10 cellular contexts compared by ENCODE assay signal in the genomic region with DNA sequence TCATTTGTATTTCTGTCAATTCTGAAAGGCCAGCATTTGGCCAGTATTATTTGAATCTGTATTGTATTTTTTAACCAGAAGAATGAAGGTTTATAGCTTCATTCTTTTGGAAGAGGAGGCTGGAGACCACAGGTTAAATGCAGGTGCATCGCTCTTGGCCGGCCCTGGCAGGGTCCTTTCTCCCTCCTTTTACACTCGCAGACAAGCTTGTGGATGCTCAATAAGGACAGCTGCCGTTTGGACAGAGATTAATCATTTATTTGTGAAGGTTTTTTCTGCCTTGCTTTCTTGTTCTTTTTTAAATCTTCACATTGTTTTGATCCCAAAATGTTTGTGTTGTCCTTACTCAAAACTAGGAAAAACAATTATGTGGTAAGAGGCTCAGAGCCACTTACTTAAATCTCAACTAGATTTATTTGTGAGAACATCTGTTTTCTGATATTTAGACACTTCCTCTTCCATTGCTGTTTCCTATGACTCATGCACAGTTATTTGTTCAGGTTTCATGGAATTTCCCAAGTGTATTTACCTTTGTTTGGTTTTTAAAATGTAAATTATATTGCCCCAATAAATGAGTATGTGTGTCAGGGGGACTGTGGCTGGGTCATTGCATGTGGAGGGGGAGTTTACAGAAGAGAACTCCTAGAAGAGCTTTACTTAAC. TPM values are rescaled to one million over a fixed set of nuclear protein-coding genes. Genes with fewer than 3 reads are reported as not detected.
A peak's percentile ranks its signal among the peaks of the same experiment; 100 is the strongest.
DNase-seq lines count a peak whose midpoint lies in the region; TF ChIP-seq lines count a peak whose summit lies in the region.
"Had no signal": no experiment of that assay in that cellular context is flagged by ENCODE, and none has a peak within 500 bp of the region (broad histone marks: within the 10 kb centered on the region; RNA-seq: fewer than 3 reads in every experiment).

No MANE protein-coding gene starts in this region.

- peaks cover 54% of the 10 kb centered on the region for H3K36me3 ChIP-seq in SJCRH30
- H3K36me3 ChIP-seq in skeletal muscle tissue (ENCODE audit: control insufficient read depth in 3 of 3, insufficient read depth in 3 of 3, low read length in 3 of 3): peaks cover 43 to 71% (median 59%) of the 10 kb centered on the region in 3 donors

- H3K4me3 ChIP-seq in HFF-Myc (replicated peaks; ENCODE audit: low read depth, low read length): no peak overlapping the region
- no peak overlapping the region for H3K4me3 ChIP-seq in SJCRH30
- H3K4me3 ChIP-seq in fibroblast of the aortic adventitia (ENCODE audit: low read depth, low read length): no peak overlapping the region
- H3K4me3 ChIP-seq in skeletal muscle tissue (ENCODE audit: low read length in 3 of 3): no peak overlapping the region

- H3K27me3 ChIP-seq in SJCRH30 (no peaks in the 10 kb centered on the region), skeletal muscle tissue (ENCODE audit: control insufficient read depth in 3 of 3, insufficient read depth in 3 of 3, low read length in 3 of 3) (no peaks in the 10 kb centered on the region)

- H3K9ac ChIP-seq in skeletal muscle tissue (ENCODE audit: low read depth in 1 of 3, low read length in 3 of 3): no peak overlapping the region

- peak overlapping the region; percentile 0; the same call in 1 of the 2 replicates for H3K27ac ChIP-seq in SJCRH30
- H3K27ac ChIP-seq in skeletal muscle tissue (ENCODE audit: low read depth, low read length): peak overlapping the region; percentile 41

- H3K4me1 ChIP-seq in SJCRH30 (peaks cover 17% of the 10 kb centered on the region), skeletal muscle tissue (ENCODE audit: control insufficient read depth in 3 of 3, insufficient read depth in 3 of 3, low read length in 3 of 3) (peaks cover 0 to 6% (median 0%) of the 10 kb centered on the region in 3 donors)

- no peaks in the 10 kb centered on the region for H3K9me3 ChIP-seq in SJCRH30 (replicated peaks)
- no peaks in the 10 kb centered on the region for H3K9me3 ChIP-seq in skeletal muscle tissue (ENCODE audit: control insufficient read depth in 3 of 3, low read length in 3 of 3)

- DNase-seq in HFF-Myc (ENCODE audit: extremely low read depth, low read depth) (peak; percentile 47), SJCRH30 (peak in 1 of 2 experiments; percentile 22), fibroblast of the aortic adventitia (ENCODE audit: low read depth) (peak; percentile 61), GF-D8 (lab: John Stamatoyannopoulos, UW) (no peak), NCI-H1048 (lab: John Stamatoyannopoulos, UW) (no peak)
- no peak for DNase-seq in activated CD4-positive, alpha-beta T cell treated with anti-CD3 and anti-CD28 coated beads, Interleukin-2, amount 50 U/mL, for 1 hour
- DNase-seq in activated CD4-positive, alpha-beta T cell treated with anti-CD3 and anti-CD28 coated beads for 4 hours: no peak
- DNase-seq: activated CD4-positive, alpha-beta T cell treated with anti-CD3 and anti-CD28 coated beads, Interleukin-2, amount 50 U/mL, for 48 hours; cerebellar nuclear complex had no signal

- TF ChIP-seq CTCF in HFF-Myc (IDR thresholded peaks at IDR 0.05; ENCODE audit: low read depth, low read length, missing control alignments) (no peak), fibroblast of the aortic adventitia (IDR thresholded peaks at IDR 0.05; ENCODE audit: insufficient read depth, low read length) (no peak)

RNA-seq across cellular contexts. Expression of gene LAMC2, which starts 46.7 kb away (rescaled TPM):
- 0.05 and 0.08 TPM in 2 replicates for total RNA-seq in SJCRH30 (2014; rRNA removed; shearing (Covaris generic))
- total RNA-seq in fibroblast of the aortic adventitia (ENCODE audit: low replicate concordance) (2.0 and 2.8 TPM in 2 replicates), skeletal muscle tissue (0.52 TPM)

Comparison
In these comparisons a context has a peak if more than half of its experiments do, and no peak if none do; other contexts are left out.
1. DNase-seq: peak in HFF-Myc (single experiment) and fibroblast of the aortic adventitia (single experiment); none in activated CD4-positive, alpha-beta T cell treated with anti-CD3 and anti-CD28 coated beads, Interleukin-2, amount 50 U/mL, for 1 hour (single experiment), GF-D8 (single experiment), activated CD4-positive, alpha-beta T cell treated with anti-CD3 and anti-CD28 coated beads for 4 hours (0 of 2) and NCI-H1048 (single experiment).